ENCODE assay signal across 17 cellular contexts in genomic region chr13:99955107-99955746, GRCh38. TPM values are rescaled to one million over a fixed set of nuclear protein-coding genes. Genes with fewer than 3 reads are reported as not detected.
DNase-seq lines count a peak whose midpoint lies in the region; ATAC-seq, FAIRE-seq and TF ChIP-seq lines count a peak whose summit lies in the region.
"Had no signal": no experiment of that assay in that cellular context is flagged by ENCODE, and none has a peak within 500 bp of the region (broad histone marks: within the 10 kb centered on the region; RNA-seq: fewer than 3 reads in every experiment).

No MANE protein-coding gene starts in this region.

- FAIRE-seq in H1 (lab: Jason Lieb, UNC) (no peak), GM12891 (lab: Jason Lieb, UNC) (no peak)

- H4K5ac ChIP-seq in H1 (ENCODE audit: insufficient read length, low read depth, low read length), result no peak overlapping the region

- H4K20me1 ChIP-seq in H1 (replicated peaks in 1 of 2; ENCODE audit: control insufficient read depth in 1 of 2, insufficient read depth in 2 of 2, low read length in 2 of 2), result no peaks in the 10 kb centered on the region

- peak overlapping the region; percentile 35; the same call in 1 of the 2 replicates for H2BK12ac ChIP-seq in H1 (ENCODE audit: low read depth, low read length)

- POLR2A ChIA-PET in H1 (lab: Charles Lee; ENCODE audit: partially characterized antibody), result interaction anchor here (0.6 to 8.9 kb wide), 13 partner anchors 11 to 950 kb away, joined by 3 to 80 read pairs (median 4); partner anchors contain the start of genes ZIC2 and ZIC5

- no peak overlapping the region for H2BK15ac ChIP-seq in H1 (ENCODE audit: low read length)

- no peak overlapping the region for H3K14ac ChIP-seq in H1 (ENCODE audit: insufficient read length)

- no peak for ATAC-seq in left cardiac atrium
- ATAC-seq in upper lobe of left lung (ENCODE audit: low FRiP score in 2 of 2), result no peak
- ATAC-seq: stimulated activated naive B cell treated with anti-CD40 and anti-IgM and Interleukin-4, amounts not matched to agents 10 μg/mL and 1 μg/mL and 100 μg/mL, for 72 hours had no signal

- H2BK5ac ChIP-seq in H1 (ENCODE audit: low read depth, low read length), result peak overlapping the region; percentile 7; the same call in 1 of the 2 replicates

- no peak overlapping the region for H3K9ac ChIP-seq in H1 (replicated peaks in 1 of 4; ENCODE audit: extremely low read depth in 1 of 4, low read depth in 3 of 4, low read length in 3 of 4)

- H3K4me1 ChIP-seq in left ventricle myocardium inferior, result peaks cover 39% of the 10 kb centered on the region
- peaks cover 3 to 33% (median 19%) of the 10 kb centered on the region in 4 experiments for H3K4me1 ChIP-seq in H1 (replicated peaks in 1 of 4; ENCODE audit: control insufficient read depth in 3 of 4, insufficient read depth in 4 of 4, low read length in 3 of 4)
- H3K4me1 ChIP-seq in mesodermal cell (ENCODE audit: control insufficient read depth, insufficient read depth, low read length, poor library complexity, severe bottlenecking), result peaks cover 19% of the 10 kb centered on the region
- H3K4me1 ChIP-seq in upper lobe of left lung, result peaks cover 22 to 36% (median 32%) of the 10 kb centered on the region in 4 donors

- intact Hi-C loops in left ventricle myocardium inferior (cut with micrococcal nuclease) (no loop called here), left cardiac atrium (cut with DNase I) (no loop called here)

- no peaks in the 10 kb centered on the region for H3K79me2 ChIP-seq in H1 (ENCODE audit: control insufficient read depth in 1 of 2, insufficient read depth in 2 of 2, low read length in 2 of 2)

- no peak overlapping the region for H2AFZ ChIP-seq in H1 (ENCODE audit: low read length)

- H3K36me3 ChIP-seq in left ventricle myocardium inferior, result no peaks in the 10 kb centered on the region
- H3K36me3 ChIP-seq in H1 (ENCODE audit: control insufficient read depth in 2 of 4, insufficient read depth in 4 of 4, low read length in 3 of 4), result no peaks in the 10 kb centered on the region
- no peaks in the 10 kb centered on the region for H3K36me3 ChIP-seq in mesodermal cell (ENCODE audit: control insufficient read depth, insufficient read depth, low read length)
- no peaks in the 10 kb centered on the region for H3K36me3 ChIP-seq in upper lobe of left lung

- WGBS in H1 (ENCODE audit: extremely low coverage in 1 of 2, insufficient coverage in 1 of 2, insufficient read length in 1 of 2, insufficient replicate concordance in 2 of 2, low coverage in 1 of 2, low lambda C conversion rate in 2 of 2, missing lambda C conversion rate in 1 of 2), 2 experiments, result 49% methylated on average over 21 of the region's 21 CpGs; no CpG with 5 or more reads in 1 of the 2 experiments
- 59 to 71% methylated on average over 16 to 19 of the region's 21 CpGs for WGBS in mesodermal cell (ENCODE audit: insufficient coverage in 2 of 2), 2 experiments
- 56 to 58% methylated on average over 20 to 21 of the region's 21 CpGs for WGBS in upper lobe of left lung, 2 donors

- H2AK5ac ChIP-seq in H1 (ENCODE audit: low read depth, low read length), result no peak overlapping the region

- no peaks in the 10 kb centered on the region for H3K9me3 ChIP-seq in left ventricle myocardium inferior (replicated peaks)
- no peaks in the 10 kb centered on the region for H3K9me3 ChIP-seq in H1 (ENCODE audit: insufficient read depth in 2 of 2, low read depth in 1 of 2, low read length in 1 of 2)
- no peaks in the 10 kb centered on the region for H3K9me3 ChIP-seq in mesodermal cell (ENCODE audit: control insufficient read depth, low read length)
- H3K9me3 ChIP-seq in upper lobe of left lung, result no peaks in the 10 kb centered on the region

- H4K8ac ChIP-seq in H1 (ENCODE audit: extremely low read depth, insufficient read depth, low read length), result no peak overlapping the region

- no peak overlapping the region for H3K4ac ChIP-seq in H1 (replicated peaks; ENCODE audit: insufficient read length, low read depth, low read length)

- peak overlapping the region; percentile 66; the same call in 1 of the 2 replicates for H2BK20ac ChIP-seq in H1 (ENCODE audit: low read length)

- H3K27ac ChIP-seq in left ventricle myocardium inferior (replicated peaks), result no peak overlapping the region
- no peak overlapping the region for H3K27ac ChIP-seq in H1 (ENCODE audit: low read depth, low read length)
- no peak overlapping the region for H3K27ac ChIP-seq in mesodermal cell (ENCODE audit: low read depth, low read length, severe bottlenecking)
- H3K27ac ChIP-seq in upper lobe of left lung, result peak overlapping the region in 1 of 4 donors; percentile 7
- H3K27ac ChIP-seq: skin epidermis had no signal

- H3K23ac ChIP-seq in H1 (ENCODE audit: insufficient read length), result no peak overlapping the region

- peak overlapping the region; percentile 52 for H3K4me3 ChIP-seq in left ventricle myocardium inferior
- H3K4me3 ChIP-seq in H1 (ENCODE audit: extremely low read depth in 1 of 4, insufficient read depth in 2 of 4, low read depth in 3 of 4, low read length in 4 of 4), result peak overlapping the region; percentile 45 to 69 (median 60)
- peak overlapping the region; percentile 27 for H3K4me3 ChIP-seq in mesodermal cell (ENCODE audit: extremely low read depth, insufficient read depth, low read length, poor library complexity, severe bottlenecking)
- H3K4me3 ChIP-seq in upper lobe of left lung, result peak overlapping the region in 3 of 4 donors; percentile 15 to 44 (median 22)

- peaks cover 98% of the 10 kb centered on the region for H3K27me3 ChIP-seq in left ventricle myocardium inferior (ENCODE audit: low read depth)
- peaks cover 10 to 53% (median 42%) of the 10 kb centered on the region in 4 experiments; a peak in 6 of 7 replicates for H3K27me3 ChIP-seq in H1 (replicated peaks in 1 of 4; ENCODE audit: control insufficient read depth in 3 of 4, extremely low read depth in 1 of 4, insufficient read depth in 3 of 4, low read length in 3 of 4)
- H3K27me3 ChIP-seq in upper lobe of left lung, result peaks cover 0 to 49% (median 24%) of the 10 kb centered on the region in 4 donors

- H2BK120ac ChIP-seq in H1 (replicated peaks; ENCODE audit: low read depth, low read length), result no peak overlapping the region

- DNase-seq in left ventricle myocardium inferior (no peak), left cardiac atrium (no peak), H1 (ENCODE audit: low read depth in 1 of 2, low spot score in 2 of 2) (peak in 1 of 2 experiments; percentile 63), upper lobe of left lung (peak in 1 of 2 donors; percentile 64), GM12891 (ENCODE audit: insufficient read length, low spot score) (no peak), cerebellum (ENCODE audit: low spot score) (no peak), GM19240 (ENCODE audit: insufficient read length, low spot score) (no peak)
- DNase-seq: activated naive CD4-positive, alpha-beta T cell treated with anti-CD3 and anti-CD28 coated beads, Interleukin-2, amount 50 U/mL, for 16 hours; DMS153; effector CD4-positive, alpha-beta T cell; NCI-H1694; NCI-H2227 treated with DMSO at 0.1 percent for 48 hours; stimulated activated naive B cell treated with anti-CD40 and anti-IgM and Interleukin-4, amounts not matched to agents 10 μg/mL and 1 μg/mL and 100 μg/mL, for 72 hours had no signal

- H3K79me1 ChIP-seq in H1 (ENCODE audit: low read depth, low read length), result no peaks in the 10 kb centered on the region

- no peak for TF ChIP-seq RAD21 in H1 (IDR thresholded peaks at IDR 0.05 in 1 of 2, conservative IDR thresholded peaks at IDR 0.05 in 1 of 2; ENCODE audit: low read depth in 2 of 2, low read length in 2 of 2)

- TF ChIP-seq POLR2A in H1 (IDR thresholded peaks at IDR 0.05; ENCODE audit: control extremely low read depth in 1 of 2, low read depth in 2 of 2, low read length in 2 of 2), result no peak
- no peak for TF ChIP-seq POLR2A in upper lobe of left lung (IDR thresholded peaks at IDR 0.05)
- no peak for TF ChIP-seq POLR2A in GM12891 (IDR thresholded peaks at IDR 0.05; ENCODE audit: low read depth, low read length)

- peak overlapping the region; percentile 71 for H3K18ac ChIP-seq in H1 (ENCODE audit: extremely low read depth, low read length)

- no peak overlapping the region for H4K91ac ChIP-seq in H1 (replicated peaks; ENCODE audit: insufficient read length, low read length)

- peaks cover 37% of the 10 kb centered on the region for H3K23me2 ChIP-seq in H1 (ENCODE audit: low read depth, low read length)

- no peak overlapping the region for H3K56ac ChIP-seq in H1 (replicated peaks; ENCODE audit: insufficient read length, low read depth, low read length)

- TF ChIP-seq CTCF in left ventricle myocardium inferior (IDR thresholded peaks at IDR 0.05; ENCODE audit: borderline replicate concordance) (no peak), H1 (IDR thresholded peaks at IDR 0.05; ENCODE audit: control extremely low read depth in 1 of 3, insufficient read depth in 1 of 3, low read depth in 1 of 3, low read length in 3 of 3) (no peak), upper lobe of left lung (IDR thresholded peaks at IDR 0.05) (no peak)

- peak overlapping the region; percentile 98 to 100 for H3K4me2 ChIP-seq in H1 (ENCODE audit: insufficient read depth in 1 of 2, low read depth in 2 of 2, low read length in 2 of 2)

- TF ChIP-seq EP300 in H1 (IDR thresholded peaks at IDR 0.05; ENCODE audit: borderline replicate concordance in 1 of 2, low read depth in 2 of 2, low read length in 2 of 2) (no peak), upper lobe of left lung (IDR thresholded peaks at IDR 0.05) (no peak)

- CTCF ChIA-PET in H1 (lab: Charles Lee; ENCODE audit: partially characterized antibody), result interaction anchor here (0.9 to 11.7 kb wide), 22 partner anchors 12 to 586 kb away, joined by 3 to 93 read pairs (median 6); no protein-coding TSS in a partner anchor

RNA-seq across cellular contexts. Expression of gene ZIC5, which starts 16.3 kb away (rescaled TPM):
- total RNA-seq in left ventricle myocardium inferior (not detected), left cardiac atrium (not detected), upper lobe of left lung (under 1 TPM in 1 of 6 donors, not detected in 5; 0.07 TPM), cerebellum (33.5 TPM)
- 51.0 and 52.7 TPM in 2 replicates for total RNA-seq in H1 (2021; fragmentation: NEBNext Ultra II Directional; extraction: Animal tissue kit (Norgen Biotek cat#: 25700))
- 14.2 and 14.8 TPM in 2 replicates for polyA plus RNA-seq in H1 (2011; rRNA removed)
- 13.2 TPM for polyA plus RNA-seq in H1 (2011; cell fraction: cytosol; rRNA removed)
- polyA plus RNA-seq in H1 (2011; cell fraction: nucleus; rRNA removed), result 22.7 TPM
- 16.2 to 29.3 TPM (median 20.3 TPM) in 4 replicates for polyA plus RNA-seq in H1 (2012, experiment 1 of 2)
- 15.1 TPM for polyA plus RNA-seq in H1 (2012, experiment 2 of 2)
- 31.4 TPM for polyA plus RNA-seq in H1 (2013, experiment 1 of 2)
- 28.2 TPM for polyA plus RNA-seq in H1 (2013, experiment 2 of 2)
- 16.6 and 20.0 TPM in 2 replicates for polyA minus RNA-seq in H1 (2011; rRNA and poly(A)+ RNA removed)
- 22.3 TPM for polyA minus RNA-seq in H1 (2011; cell fraction: cytosol; rRNA and poly(A)+ RNA removed)
- polyA minus RNA-seq in H1 (2011; cell fraction: nucleus; rRNA and poly(A)+ RNA removed), result 42.4 TPM
- polyA plus RNA-seq in mesodermal cell (2013, experiment 1 of 2), result 5.5 TPM
- polyA plus RNA-seq in mesodermal cell (2013, experiment 2 of 2), result 4.1 TPM
- not detected for polyA plus RNA-seq in GM12891 (2012; ENCODE audit: low read depth, missing spikeins)
- total RNA-seq: omental fat pad, urinary bladder had no signal
- polyA plus RNA-seq: urinary bladder had no signal

RNA-seq across cellular contexts. Expression of gene ZIC2, which starts 26.4 kb away (rescaled TPM):
- total RNA-seq in left ventricle myocardium inferior, result not detected
- not detected for total RNA-seq in left cardiac atrium
- total RNA-seq in H1 (2021; fragmentation: NEBNext Ultra II Directional; extraction: Animal tissue kit (Norgen Biotek cat#: 25700)), result 372 and 429 TPM in 2 replicates
- polyA plus RNA-seq in H1 (2011; rRNA removed), result 53.2 and 67.1 TPM in 2 replicates
- 54.3 TPM for polyA plus RNA-seq in H1 (2011; cell fraction: cytosol; rRNA removed)
- 212 TPM for polyA plus RNA-seq in H1 (2011; cell fraction: nucleus; rRNA removed)
- polyA plus RNA-seq in H1 (2012, experiment 1 of 2), result 149 to 263 TPM (median 185 TPM) in 4 replicates
- 87.1 TPM for polyA plus RNA-seq in H1 (2012, experiment 2 of 2)
- polyA plus RNA-seq in H1 (2013, experiment 1 of 2), result 140 TPM
- polyA plus RNA-seq in H1 (2013, experiment 2 of 2), result 134 TPM
- 32.3 and 40.3 TPM in 2 replicates for polyA minus RNA-seq in H1 (2011; rRNA and poly(A)+ RNA removed)
- polyA minus RNA-seq in H1 (2011; cell fraction: cytosol; rRNA and poly(A)+ RNA removed), result 164 TPM
- 103 TPM for polyA minus RNA-seq in H1 (2011; cell fraction: nucleus; rRNA and poly(A)+ RNA removed)
- polyA plus RNA-seq in mesodermal cell (2013, experiment 1 of 2), result 22.0 TPM
- 13.8 TPM for polyA plus RNA-seq in mesodermal cell (2013, experiment 2 of 2)
- under 1 TPM in 2 of 6 donors, not detected in 4; 0.69 to 0.84 TPM for total RNA-seq in upper lobe of left lung
- polyA plus RNA-seq in GM12891 (2012; ENCODE audit: low read depth, missing spikeins), result not detected
- 79.8 TPM for total RNA-seq in cerebellum
- total RNA-seq: omental fat pad had no signal
- polyA plus RNA-seq: urinary bladder had no signal

Comparison
In these comparisons a context has a peak if more than half of its experiments do, and no peak if none do; other contexts are left out.
1. RNA of gene ZIC5, which starts 16.3 kb away (total RNA-seq): 51.0 to 52.7 TPM in H1 and 33.5 TPM in cerebellum (single experiment); not detected in left cardiac atrium, not detected in left ventricle myocardium inferior (single experiment) and 0.07 TPM in upper lobe of left lung; every median in the first group is over 10 times any median in the second.
2. RNA of gene ZIC2, which starts 26.4 kb away (total RNA-seq): 372 to 429 TPM in H1 and 79.8 TPM in cerebellum (single experiment); not detected in left cardiac atrium, not detected in left ventricle myocardium inferior (single experiment) and 0.69 to 0.84 TPM in upper lobe of left lung; every median in the first group is over 10 times any median in the second.
3. Peak in every context shown above with its lines, with median percentiles within 50 percentile points of each other: H3K4me3 ChIP-seq.